Comparison of ENCODE assay signal across 1 cellular context in the genomic region with DNA sequence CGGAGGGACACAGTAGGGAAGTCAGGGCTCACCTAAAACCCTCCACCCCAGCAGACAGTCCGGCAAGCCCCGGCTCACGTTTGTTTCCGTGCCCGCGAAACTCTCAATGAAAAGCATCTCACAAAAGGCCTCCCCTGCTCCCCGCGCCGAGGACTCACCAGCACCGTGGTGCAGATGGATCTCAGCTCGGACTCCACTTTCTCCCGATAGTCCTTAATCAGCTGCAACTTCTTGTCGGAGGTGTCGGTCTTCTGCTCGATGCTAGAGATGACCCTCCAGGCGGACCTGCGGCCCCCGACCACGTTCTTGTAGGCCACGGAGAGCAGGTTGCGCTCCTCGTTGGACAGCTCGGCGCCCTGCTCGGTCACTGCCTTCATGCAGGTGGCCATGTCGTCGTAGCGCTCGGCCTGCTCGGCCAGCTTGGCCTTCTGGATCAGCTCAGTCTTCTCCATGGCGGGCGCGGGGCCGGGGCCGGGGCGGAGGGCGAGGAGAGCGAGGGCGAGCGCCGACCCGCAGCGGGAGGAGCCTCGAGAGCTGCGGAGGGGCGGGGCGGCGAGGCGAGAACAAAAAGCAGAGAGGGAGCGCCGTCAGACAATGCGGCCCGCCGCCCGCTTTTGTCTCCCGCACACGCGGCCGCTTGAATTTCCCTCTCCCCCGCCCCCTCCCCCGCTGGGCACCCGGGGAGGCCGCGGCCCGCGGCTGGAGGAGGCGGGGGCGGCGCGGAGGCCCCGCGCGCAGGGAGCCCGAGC.
TF ChIP-seq lines count a peak whose summit lies in the region.

No MANE protein-coding gene starts in this region.

TF ChIP-seq in K562, 482 proteins besides CTCF, POLR2A, EP300 and RAD21 (continued from another document and continues in another):
- TF ChIP-seq SAFB2 (IDR thresholded peaks at IDR 0.05; ENCODE audit: borderline replicate concordance, low read depth, low read length, severe bottlenecking), result no peak
- peak; percentile 75 for TF ChIP-seq NR2C2 (CRISPR knock-in tag; IDR thresholded peaks at IDR 0.05)
- TF ChIP-seq NR2C2 (tag; IDR thresholded peaks at IDR 0.05), result no peak; the same call in 1 of the 2 replicates
- no peak for TF ChIP-seq C11orf30 (IDR thresholded peaks at IDR 0.05; ENCODE audit: low read depth)
- TF ChIP-seq, protein P1, sequence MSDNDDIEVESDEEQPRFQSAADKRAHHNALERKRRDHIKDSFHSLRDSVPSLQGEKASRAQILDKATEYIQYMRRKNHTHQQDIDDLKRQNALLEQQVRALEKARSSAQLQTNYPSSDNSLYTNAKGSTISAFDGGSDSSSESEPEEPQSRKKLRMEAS (CRISPR knock-in tag; IDR thresholded peaks at IDR 0.05), result peak; percentile 43; the same call in 1 of the 2 replicates
- no peak for TF ChIP-seq TFAM (CRISPR knock-in tag; conservative IDR thresholded peaks at IDR 0.05)
- TF ChIP-seq JUN (IDR thresholded peaks at IDR 0.05; ENCODE audit: borderline replicate concordance, low read depth, low read length), result no peak
- TF ChIP-seq JUN (CRISPR knock-in tag; IDR thresholded peaks at IDR 0.05; ENCODE audit: borderline replicate concordance), result no peak
- TF ChIP-seq CSDE1 (IDR thresholded peaks at IDR 0.05), result no peak
- TF ChIP-seq RBM14 (IDR thresholded peaks at IDR 0.05; ENCODE audit: borderline replicate concordance, insufficient read depth, low read depth, low read length), result no peak
- TF ChIP-seq, protein P2, sequence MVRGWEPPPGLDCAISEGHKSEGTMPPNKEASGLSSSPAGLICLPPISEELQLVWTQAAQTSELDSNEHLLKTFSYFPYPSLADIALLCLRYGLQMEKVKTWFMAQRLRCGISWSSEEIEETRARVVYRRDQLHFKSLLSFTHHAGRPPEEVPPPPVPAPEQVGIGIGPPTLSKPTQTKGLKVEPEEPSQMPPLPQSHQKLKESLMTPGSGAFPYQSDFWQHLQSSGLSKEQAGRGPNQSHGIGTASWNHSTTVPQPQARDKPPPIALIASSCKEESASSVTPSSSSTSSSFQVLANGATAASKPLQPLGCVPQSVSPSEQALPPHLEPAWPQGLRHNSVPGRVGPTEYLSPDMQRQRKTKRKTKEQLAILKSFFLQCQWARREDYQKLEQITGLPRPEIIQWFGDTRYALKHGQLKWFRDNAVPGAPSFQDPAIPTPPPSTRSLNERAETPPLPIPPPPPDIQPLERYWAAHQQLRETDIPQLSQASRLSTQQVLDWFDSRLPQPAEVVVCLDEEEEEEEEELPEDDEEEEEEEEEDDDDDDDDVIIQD (CRISPR knock-in tag; IDR thresholded peaks at IDR 0.05), result no peak
- TF ChIP-seq GABPB2 (CRISPR knock-in tag; conservative IDR thresholded peaks at IDR 0.05), result no peak
- TF ChIP-seq, protein P3, sequence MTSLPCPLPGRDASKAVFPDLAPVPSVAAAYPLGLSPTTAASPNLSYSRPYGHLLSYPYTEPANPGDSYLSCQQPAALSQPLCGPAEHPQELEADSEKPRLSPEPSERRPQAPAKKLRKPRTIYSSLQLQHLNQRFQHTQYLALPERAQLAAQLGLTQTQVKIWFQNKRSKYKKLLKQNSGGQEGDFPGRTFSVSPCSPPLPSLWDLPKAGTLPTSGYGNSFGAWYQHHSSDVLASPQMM (CRISPR knock-in tag; IDR thresholded peaks at IDR 0.05), result no peak
- TF ChIP-seq POLR2AphosphoS5 (IDR thresholded peaks at IDR 0.05; ENCODE audit: control insufficient read depth, insufficient read depth, low read depth, low read length), result no peak
- TF ChIP-seq PHF20 (IDR thresholded peaks at IDR 0.05; ENCODE audit: partially characterized antibody), result peak; percentile 10
- TF ChIP-seq, protein P4, sequence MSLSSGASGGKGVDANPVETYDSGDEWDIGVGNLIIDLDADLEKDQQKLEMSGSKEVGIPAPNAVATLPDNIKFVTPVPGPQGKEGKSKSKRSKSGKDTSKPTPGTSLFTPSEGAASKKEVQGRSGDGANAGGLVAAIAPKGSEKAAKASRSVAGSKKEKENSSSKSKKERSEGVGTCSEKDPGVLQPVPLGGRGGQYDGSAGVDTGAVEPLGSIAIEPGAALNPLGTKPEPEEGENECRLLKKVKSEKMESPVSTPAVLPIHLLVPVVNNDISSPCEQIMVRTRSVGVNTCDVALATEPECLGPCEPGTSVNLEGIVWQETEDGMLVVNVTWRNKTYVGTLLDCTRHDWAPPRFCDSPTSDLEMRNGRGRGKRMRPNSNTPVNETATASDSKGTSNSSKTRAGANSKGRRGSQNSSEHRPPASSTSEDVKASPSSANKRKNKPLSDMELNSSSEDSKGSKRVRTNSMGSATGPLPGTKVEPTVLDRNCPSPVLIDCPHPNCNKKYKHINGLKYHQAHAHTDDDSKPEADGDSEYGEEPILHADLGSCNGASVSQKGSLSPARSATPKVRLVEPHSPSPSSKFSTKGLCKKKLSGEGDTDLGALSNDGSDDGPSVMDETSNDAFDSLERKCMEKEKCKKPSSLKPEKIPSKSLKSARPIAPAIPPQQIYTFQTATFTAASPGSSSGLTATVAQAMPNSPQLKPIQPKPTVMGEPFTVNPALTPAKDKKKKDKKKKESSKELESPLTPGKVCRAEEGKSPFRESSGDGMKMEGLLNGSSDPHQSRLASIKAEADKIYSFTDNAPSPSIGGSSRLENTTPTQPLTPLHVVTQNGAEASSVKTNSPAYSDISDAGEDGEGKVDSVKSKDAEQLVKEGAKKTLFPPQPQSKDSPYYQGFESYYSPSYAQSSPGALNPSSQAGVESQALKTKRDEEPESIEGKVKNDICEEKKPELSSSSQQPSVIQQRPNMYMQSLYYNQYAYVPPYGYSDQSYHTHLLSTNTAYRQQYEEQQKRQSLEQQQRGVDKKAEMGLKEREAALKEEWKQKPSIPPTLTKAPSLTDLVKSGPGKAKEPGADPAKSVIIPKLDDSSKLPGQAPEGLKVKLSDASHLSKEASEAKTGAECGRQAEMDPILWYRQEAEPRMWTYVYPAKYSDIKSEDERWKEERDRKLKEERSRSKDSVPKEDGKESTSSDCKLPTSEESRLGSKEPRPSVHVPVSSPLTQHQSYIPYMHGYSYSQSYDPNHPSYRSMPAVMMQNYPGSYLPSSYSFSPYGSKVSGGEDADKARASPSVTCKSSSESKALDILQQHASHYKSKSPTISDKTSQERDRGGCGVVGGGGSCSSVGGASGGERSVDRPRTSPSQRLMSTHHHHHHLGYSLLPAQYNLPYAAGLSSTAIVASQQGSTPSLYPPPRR (CRISPR knock-in tag; IDR thresholded peaks at IDR 0.05; ENCODE audit: borderline replicate concordance), result no peak
- TF ChIP-seq SRSF1 (IDR thresholded peaks at IDR 0.05; ENCODE audit: low read depth, low read length), result no peak
- peak; percentile 44; the same call in 1 of the 2 replicates for TF ChIP-seq NKRF (IDR thresholded peaks at IDR 0.05; ENCODE audit: borderline replicate concordance)
- no peak for TF ChIP-seq YBX1 (IDR thresholded peaks at IDR 0.05)
- peak; percentile 79; the same call in 1 of the 2 replicates for TF ChIP-seq E2F5 (CRISPR knock-in tag; IDR thresholded peaks at IDR 0.05)
- TF ChIP-seq HINFP (tag; conservative IDR thresholded peaks at IDR 0.05; ENCODE audit: low read depth), result no peak
- TF ChIP-seq, protein P5, sequence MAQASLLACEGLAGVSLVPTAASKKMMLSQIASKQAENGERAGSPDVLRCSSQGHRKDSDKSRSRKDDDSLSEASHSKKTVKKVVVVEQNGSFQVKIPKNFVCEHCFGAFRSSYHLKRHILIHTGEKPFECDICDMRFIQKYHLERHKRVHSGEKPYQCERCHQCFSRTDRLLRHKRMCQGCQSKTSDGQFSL (CRISPR knock-in tag; IDR thresholded peaks at IDR 0.05), result peak; percentile 28; the same call in 1 of the 2 replicates
- TF ChIP-seq, protein P5 (tag; IDR thresholded peaks at IDR 0.05), result no peak
- TF ChIP-seq ZBTB8A (IDR thresholded peaks at IDR 0.05; ENCODE audit: partially characterized antibody), result no peak
- no peak for TF ChIP-seq ZHX1 (conservative IDR thresholded peaks at IDR 0.05; ENCODE audit: low read length)
- TF ChIP-seq GATA2 (CRISPR knock-in tag; IDR thresholded peaks at IDR 0.05), result no peak
- TF ChIP-seq HNRNPUL1 (IDR thresholded peaks at IDR 0.05; ENCODE audit: low read length), result no peak
- no peak for TF ChIP-seq LARP7 (IDR thresholded peaks at IDR 0.05)
- TF ChIP-seq ZNF143 (CRISPR knock-in tag; IDR thresholded peaks at IDR 0.05), result no peak
- TF ChIP-seq PHB (CRISPR knock-in tag; IDR thresholded peaks at IDR 0.05), result no peak
- TF ChIP-seq SNRNP70 (optimal IDR thresholded peaks at IDR 0.05; ENCODE audit: low read depth, low read length), result no peak
- no peak for TF ChIP-seq CBFA2T3 (IDR thresholded peaks at IDR 0.05)
- no peak for TF ChIP-seq NFYB (IDR thresholded peaks at IDR 0.05; ENCODE audit: extremely low read depth, insufficient read length)
- no peak for TF ChIP-seq ELF2 (CRISPR knock-in tag; IDR thresholded peaks at IDR 0.05)
- TF ChIP-seq MNT (conservative IDR thresholded peaks at IDR 0.05), result 0 out of 4 replicates have a peak, but pooled peaks of 1 of the 2 experiments have one; percentile 8
- TF ChIP-seq DNMT1 (IDR thresholded peaks at IDR 0.05), result no peak
